Comparison of ENCODE assay signal across 8 cellular contexts in the genomic region with DNA sequence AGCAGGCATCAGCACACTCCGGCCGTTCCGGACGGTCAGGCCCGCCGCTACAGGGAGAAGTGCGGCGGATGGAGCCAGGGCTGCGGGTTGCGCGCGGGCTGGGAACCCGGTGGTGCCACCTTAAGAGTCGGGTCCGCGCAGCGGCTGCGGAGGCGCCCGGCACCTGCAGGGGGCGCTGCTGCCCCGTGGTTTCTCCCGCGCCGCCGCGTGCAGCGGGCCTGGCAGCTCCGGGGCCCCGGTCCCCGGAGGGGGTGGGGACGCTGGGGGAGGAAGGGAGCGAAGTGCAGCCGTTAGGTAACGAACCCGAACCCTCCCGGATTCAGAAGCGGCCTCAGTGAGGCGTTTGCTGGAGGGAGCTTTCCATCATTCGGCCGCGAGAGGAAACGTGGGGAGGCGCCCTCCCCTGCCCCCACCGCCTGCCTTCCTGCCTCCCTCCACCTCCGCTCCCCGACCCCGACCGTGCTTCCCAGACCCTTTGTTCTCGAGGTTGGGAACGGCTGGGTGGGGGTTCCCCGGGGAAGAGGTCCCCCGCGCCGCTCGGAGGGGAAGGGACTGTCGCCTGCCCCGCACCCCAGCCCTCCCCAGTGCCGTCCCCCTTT. TPM values are rescaled to one million over a fixed set of nuclear protein-coding genes. Genes with fewer than 3 reads are reported as not detected.
DNase-seq lines count a peak whose midpoint lies in the region; ATAC-seq lines count a peak whose summit lies in the region.

No MANE protein-coding gene starts in this region.

- peaks cover 12 to 36% (median 17%) of the 10 kb centered on the region in 4 donors for H3K4me1 Mint-ChIP-seq in CD4-positive, alpha-beta memory T cell

- H3K9me3 Mint-ChIP-seq in CD4-positive, alpha-beta memory T cell = peaks cover 0 to 3% (median 0%) of the 10 kb centered on the region in 8 donors

- ATAC-seq in HG03439 (IDR thresholded peaks at IDR 0.05; ENCODE audit: unreplicated experiment) = peak; percentile 80

- intact Hi-C loops in CD4-positive, alpha-beta memory T cell (cut with micrococcal nuclease) = loop anchor here (1.0 to 10.0 kb wide), 10 partner anchors 39 to 1599 kb away; a partner anchor contains a TSS

- H3K27ac ChIP-seq in CD4-positive, alpha-beta memory T cell (ENCODE audit: low read depth, low read length) = no peak overlapping the region
- peak overlapping the region; percentile 41 for H3K27ac ChIP-seq in epithelial cell of prostate

- H3K9me3 ChIP-seq in CD4-positive, alpha-beta memory T cell (ENCODE audit: control insufficient read depth in 1 of 2, low read length in 2 of 2) = no peaks in the 10 kb centered on the region

- DNase-seq in CD4-positive, alpha-beta memory T cell = peak; percentile 73 to 92 (median 86)
- DNase-seq in GM19240 (ENCODE audit: insufficient read length, low spot score) = peak; percentile 85
- peak; percentile 95 for DNase-seq in NOMO-1 treated with DMSO at 0.1 percent for 48 hours (lab: John Stamatoyannopoulos, UW; ENCODE audit: unreplicated experiment)
- peak; percentile 83 for DNase-seq in activated T-cell treated with anti-CD3 and anti-CD28 coated beads for 24 hours (ENCODE audit: low read depth)
- DNase-seq in epithelial cell of prostate (ENCODE audit: low read depth, low spot score) = no peak
- peak; percentile 83 for DNase-seq in mucosa of gallbladder (ENCODE audit: low spot score)
- peak; percentile 62 to 75 for DNase-seq in stimulated activated CD8-positive, alpha-beta memory T cell treated with anti-CD3 and anti-CD28 coated beads, Interleukin-4, amount 100 ng/mL, for 4 hours (ENCODE audit: low read depth in 2 of 2, low spot score in 1 of 2)

- POLR2A ChIA-PET in CD4-positive, alpha-beta memory T cell (lab: Charles Lee; ENCODE audit: partially characterized antibody) = interaction anchor here (0.7 to 4.7 kb wide), 13 partner anchors 22 to 1494 kb away, joined by 3 to 57 read pairs (median 5); a partner anchor contains a TSS

- H3K36me3 Mint-ChIP-seq in CD4-positive, alpha-beta memory T cell = no peaks in the 10 kb centered on the region

- CTCF ChIA-PET in CD4-positive, alpha-beta memory T cell (lab: Charles Lee; ENCODE audit: partially characterized antibody) = interaction anchor here (0.6 to 3.7 kb wide), 40 partner anchors 8 to 1494 kb away, joined by 3 to 44 read pairs (median 4); a partner anchor contains a TSS

- peak overlapping the region; percentile 82 to 93 (median 90) for H3K4me3 Mint-ChIP-seq in CD4-positive, alpha-beta memory T cell

- H3K36me3 ChIP-seq in CD4-positive, alpha-beta memory T cell (ENCODE audit: insufficient read depth, low read length) = no peaks in the 10 kb centered on the region

- peak overlapping the region in 4 of 7 donors; percentile 13 to 67 (median 38) for H3K27ac Mint-ChIP-seq in CD4-positive, alpha-beta memory T cell

- H3K4me3 ChIP-seq in CD4-positive, alpha-beta memory T cell (ENCODE audit: low read length in 2 of 2) = peak overlapping the region; percentile 17 to 66

- H3K27me3 ChIP-seq in CD4-positive, alpha-beta memory T cell (ENCODE audit: insufficient read depth, low read length) = peaks cover 60% of the 10 kb centered on the region

- H3K27me3 Mint-ChIP-seq in CD4-positive, alpha-beta memory T cell = peaks cover 42 to 51% of the 10 kb centered on the region in 2 donors

- peaks cover 34% of the 10 kb centered on the region for H3K4me1 ChIP-seq in CD4-positive, alpha-beta memory T cell (ENCODE audit: insufficient read depth, low read length)

RNA-seq across cellular contexts. Expression of a gene that starts 29.7 kb away (rescaled TPM):
- under 1 TPM; 0.39 to 0.73 TPM for total RNA-seq in CD4-positive, alpha-beta memory T cell
- polyA plus RNA-seq in CD4-positive, alpha-beta memory T cell = under 1 TPM; 0.13 to 0.94 TPM
- 1.2 TPM for total RNA-seq in mucosa of gallbladder

RNA-seq across cellular contexts. Expression of a gene that starts 38.2 kb away (rescaled TPM):
- total RNA-seq in CD4-positive, alpha-beta memory T cell = 10 to 100 TPM; 64.6 to 73.4 TPM
- 1 to 10 TPM; 5.2 to 8.5 TPM for polyA plus RNA-seq in CD4-positive, alpha-beta memory T cell
- 33.0 TPM for total RNA-seq in mucosa of gallbladder
